8 cellular contexts compared by ENCODE assay signal in genomic region chr16:3057181-3058166, GRCh38. TPM values are rescaled to one million over a fixed set of nuclear protein-coding genes. Genes with fewer than 3 reads are reported as not detected.
DNase-seq lines count a peak whose midpoint lies in the region; ATAC-seq and TF ChIP-seq lines count a peak whose summit lies in the region.

No MANE protein-coding gene starts in this region.

- intact Hi-C loops in CD4-positive, alpha-beta memory T cell (cut with micrococcal nuclease): loop anchor here (1.0 to 2.0 kb wide), 2 partner anchors 17 to 26 kb away; no protein-coding TSS in a partner anchor
- intact Hi-C loops in dorsolateral prefrontal cortex (cut with DNase I): loop anchor here (5.0 to 10.0 kb wide), 3 partner anchors 65 to 107 kb away; no protein-coding TSS in a partner anchor

- peak overlapping the region; percentile 53 to 68 (median 63) for H3K4me3 Mint-ChIP-seq in CD4-positive, alpha-beta memory T cell

- TF ChIP-seq POLR2A in erythroblast (IDR thresholded peaks at IDR 0.05; ENCODE audit: low read length): no peak

- no peak for TF ChIP-seq CTCF in Loucy (conservative IDR thresholded peaks at IDR 0.05; ENCODE audit: low read length)
- TF ChIP-seq CTCF in dorsolateral prefrontal cortex (IDR thresholded peaks at IDR 0.05 in 54 of 56, conservative IDR thresholded peaks at IDR 0.05 in 2 of 56; ENCODE audit: low read depth in 1 of 56, partially characterized antibody in 56 of 56): no peak
- TF ChIP-seq CTCF in neural cell (IDR thresholded peaks at IDR 0.05; ENCODE audit: poor library complexity, severe bottlenecking): no peak

- H3K27ac ChIP-seq in CD4-positive, alpha-beta memory T cell (ENCODE audit: low read depth, low read length): peak overlapping the region; percentile 89
- H3K27ac ChIP-seq in dorsolateral prefrontal cortex: peak overlapping the region in 1 of 59 donors; percentile 87
- H3K27ac ChIP-seq in neural cell (ENCODE audit: low read length): no peak overlapping the region

- DNase-seq in CD4-positive, alpha-beta memory T cell: peak in 1 of 5 donors; percentile 44
- DNase-seq in dorsolateral prefrontal cortex: no peak
- no peak for DNase-seq in ureter (ENCODE audit: low spot score)
- no peak for DNase-seq in putamen (ENCODE audit: low spot score)
- no peak for DNase-seq in erythroblast (lab: John Stamatoyannopoulos, UW)

- H3K27me3 ChIP-seq in CD4-positive, alpha-beta memory T cell (ENCODE audit: insufficient read depth, low read length): no peaks in the 10 kb centered on the region
- H3K27me3 ChIP-seq in Loucy (ENCODE audit: insufficient read depth, low read length, poor library complexity, severe bottlenecking) (no peaks in the 10 kb centered on the region), dorsolateral prefrontal cortex (no peaks in the 10 kb centered on the region), neural cell (ENCODE audit: insufficient read depth, low read depth, low read length) (no peaks in the 10 kb centered on the region)

- H3K36me3 Mint-ChIP-seq in CD4-positive, alpha-beta memory T cell: peaks cover 4 to 22% of the 10 kb centered on the region in 2 donors

- no peaks in the 10 kb centered on the region for H3K9me2 ChIP-seq in Loucy (replicated peaks; ENCODE audit: low read depth, low read length)
- no peaks in the 10 kb centered on the region for H3K9me2 ChIP-seq in neural cell (ENCODE audit: insufficient read depth, low read length)

- H3K9me3 ChIP-seq in CD4-positive, alpha-beta memory T cell (ENCODE audit: control insufficient read depth in 1 of 2, low read length in 2 of 2): no peaks in the 10 kb centered on the region
- no peaks in the 10 kb centered on the region for H3K9me3 ChIP-seq in Loucy (ENCODE audit: insufficient read depth, low read depth, low read length)
- H3K9me3 ChIP-seq in neural cell (ENCODE audit: low read length): no peaks in the 10 kb centered on the region

- H3K9me3 Mint-ChIP-seq in CD4-positive, alpha-beta memory T cell: no peaks in the 10 kb centered on the region

- H3K36me3 ChIP-seq in CD4-positive, alpha-beta memory T cell (ENCODE audit: insufficient read depth, low read length): no peaks in the 10 kb centered on the region
- H3K36me3 ChIP-seq in Loucy (ENCODE audit: insufficient read depth, low read length) (no peaks in the 10 kb centered on the region), neural cell (ENCODE audit: insufficient read depth, low read length) (no peaks in the 10 kb centered on the region)

- POLR2A ChIA-PET in CD4-positive, alpha-beta memory T cell (lab: Charles Lee; ENCODE audit: partially characterized antibody): interaction anchor here (0.6 to 6.7 kb wide), 22 partner anchors 9 to 109 kb away, joined by 3 to 129 read pairs (median 12); partner anchors contain the start of genes MMP25, ZNF213 and ZSCAN10

- H3K27ac Mint-ChIP-seq in CD4-positive, alpha-beta memory T cell: peak overlapping the region; percentile 2 to 84 (median 78)

- H2AFZ ChIP-seq in Loucy (ENCODE audit: low read length): no peak overlapping the region
- no peak overlapping the region for H2AFZ ChIP-seq in neural cell (ENCODE audit: low read depth, low read length)

- CTCF ChIA-PET in CD4-positive, alpha-beta memory T cell (lab: Charles Lee; ENCODE audit: partially characterized antibody): interaction anchor here (1.0 to 13.3 kb wide), 14 partner anchors 10 to 115 kb away, joined by 3 to 362 read pairs (median 12); partner anchors contain the start of genes HCFC1R1, THOC6, ZNF213 and ZSCAN10

- H3K4me1 ChIP-seq in CD4-positive, alpha-beta memory T cell (ENCODE audit: insufficient read depth, low read length): peaks cover 63% of the 10 kb centered on the region
- H3K4me1 ChIP-seq in Loucy (ENCODE audit: insufficient read depth, low read length, poor library complexity, severe bottlenecking): peaks cover 10% of the 10 kb centered on the region

- H3K4me1 Mint-ChIP-seq in CD4-positive, alpha-beta memory T cell: peaks cover 29 to 66% (median 51%) of the 10 kb centered on the region in 4 donors

- no peak for TF ChIP-seq RAD21 in neural cell (conservative IDR thresholded peaks at IDR 0.05)

- H4K20me1 ChIP-seq in Loucy (ENCODE audit: insufficient read depth, low read length, poor library complexity, severe bottlenecking) (peaks cover 8% of the 10 kb centered on the region), neural cell (ENCODE audit: insufficient read depth) (no peaks in the 10 kb centered on the region)

- ATAC-seq in HG02571 (IDR thresholded peaks at IDR 0.05; ENCODE audit: unreplicated experiment): no peak

- H3F3A ChIP-seq in Loucy (ENCODE audit: low read depth): no peaks in the 10 kb centered on the region
- no peaks in the 10 kb centered on the region for H3F3A ChIP-seq in neural cell (ENCODE audit: insufficient read depth, low read length, poor library complexity, severe bottlenecking)

- H3K4me2 ChIP-seq in Loucy (ENCODE audit: low read depth, low read length, poor library complexity, severe bottlenecking) (peak overlapping the region; percentile 63), neural cell (ENCODE audit: low read length) (no peak overlapping the region)

- H3K27me3 Mint-ChIP-seq in CD4-positive, alpha-beta memory T cell: no peaks in the 10 kb centered on the region

- no peak for TF ChIP-seq EP300 in neural cell (conservative IDR thresholded peaks at IDR 0.05; ENCODE audit: poor library complexity, severe bottlenecking)

- H3K79me2 ChIP-seq in Loucy (ENCODE audit: insufficient read depth, low read length) (peaks cover 18% of the 10 kb centered on the region; the same call in 1 of the 2 replicates), neural cell (replicated peaks; ENCODE audit: insufficient read depth, low read length) (no peaks in the 10 kb centered on the region)

- H3K9ac ChIP-seq in Loucy (ENCODE audit: low read depth, low read length, poor library complexity, severe bottlenecking): peak overlapping the region; percentile 88
- peak overlapping the region; percentile 88 for H3K9ac ChIP-seq in neural cell (ENCODE audit: low read length)

- peak overlapping the region in 1 of 2 donors; percentile 89 for H3K4me3 ChIP-seq in CD4-positive, alpha-beta memory T cell (ENCODE audit: low read length in 2 of 2)
- H3K4me3 ChIP-seq in Loucy (ENCODE audit: low read length, poor library complexity, severe bottlenecking) (peak overlapping the region; percentile 82), dorsolateral prefrontal cortex (peak overlapping the region in 52 of 59 donors; percentile 63 to 95 (median 87)), neural cell (ENCODE audit: low read length) (peak overlapping the region; percentile 97)

TF ChIP-seq in neural cell, 6 proteins besides CTCF, POLR2A, EP300 and RAD21 (continues in another document):
- no peak for TF ChIP-seq MXI1 (conservative IDR thresholded peaks at IDR 0.05; ENCODE audit: poor library complexity, severe bottlenecking)
- no peak for TF ChIP-seq EZH2 (IDR thresholded peaks at IDR 0.05; ENCODE audit: borderline replicate concordance, insufficient read depth, low read length, poor library complexity, severe bottlenecking)

RNA-seq across cellular contexts. Expression of gene IL32, which starts 8.0 kb away (rescaled TPM):
- 100 to 1,000 TPM; 752 to 810 TPM for total RNA-seq in CD4-positive, alpha-beta memory T cell
- polyA plus RNA-seq in CD4-positive, alpha-beta memory T cell: 1,000 to 10,000 TPM; 3,111 to 3,174 TPM
- total RNA-seq in dorsolateral prefrontal cortex (10 to 100 TPM in 42 of 120 experiments, 1 to 10 TPM in 78; 1.7 to 41.8 (median 8.0) TPM), ureter (13.7 TPM)
- polyA plus RNA-seq in neural cell: not detected in 2 replicates
- not detected in 2 replicates for polyA minus RNA-seq in neural cell

RNA-seq across cellular contexts. Expression of gene MMP25, which starts 11.1 kb away (rescaled TPM):
- total RNA-seq in CD4-positive, alpha-beta memory T cell: 1 to 10 TPM; 2.9 to 3.0 TPM
- polyA plus RNA-seq in CD4-positive, alpha-beta memory T cell: under 1 TPM; 0.52 to 0.91 TPM
- 1 to 10 TPM in 38 of 120 experiments, under 1 TPM in 76, not detected in 6; 0.12 to 7.8 (median 0.77) TPM for total RNA-seq in dorsolateral prefrontal cortex
- polyA plus RNA-seq in neural cell: not detected in 2 replicates
- 0.46 TPM in 1 of 2 replicates, not detected in the other for polyA minus RNA-seq in neural cell
- 0.78 TPM for total RNA-seq in ureter

RNA-seq across cellular contexts. Expression of gene BICDL2, which starts 20.7 kb away (rescaled TPM):
- not detected for total RNA-seq in CD4-positive, alpha-beta memory T cell
- polyA plus RNA-seq in CD4-positive, alpha-beta memory T cell: not detected
- 1 to 10 TPM in 36 of 120 experiments, under 1 TPM in 81, not detected in 3; 0.25 to 2.6 (median 0.84) TPM for total RNA-seq in dorsolateral prefrontal cortex
- polyA plus RNA-seq in neural cell: 0.37 TPM in 1 of 2 replicates, not detected in the other
- not detected in 2 replicates for polyA minus RNA-seq in neural cell
- total RNA-seq in ureter: 94.3 TPM

RNA-seq across cellular contexts. Expression of gene THOC6, which starts 33.6 kb away (rescaled TPM):
- 10 to 100 TPM; 18.4 to 22.5 TPM for total RNA-seq in CD4-positive, alpha-beta memory T cell
- polyA plus RNA-seq in CD4-positive, alpha-beta memory T cell: 10 to 100 TPM; 41.4 to 48.8 TPM
- total RNA-seq in dorsolateral prefrontal cortex: 10 to 100 TPM in 31 of 120 experiments, 1 to 10 TPM in 89; 4.3 to 13.3 (median 8.8) TPM
- 11.4 and 23.0 TPM in 2 replicates for polyA plus RNA-seq in neural cell
- 5.1 and 5.7 TPM in 2 replicates for polyA minus RNA-seq in neural cell
- total RNA-seq in ureter: 29.8 TPM

RNA-seq across cellular contexts. Expression of gene HCFC1R1, which starts 33.7 kb away (rescaled TPM):
- 10 to 100 TPM; 16.0 to 18.0 TPM for total RNA-seq in CD4-positive, alpha-beta memory T cell
- polyA plus RNA-seq in CD4-positive, alpha-beta memory T cell: 10 to 100 TPM; 18.5 to 23.8 TPM
- total RNA-seq in dorsolateral prefrontal cortex (100 to 1,000 TPM in 12 of 120 experiments, 10 to 100 TPM in 108; 50.9 to 124 (median 83.2) TPM), ureter (46.3 TPM)
- polyA plus RNA-seq in neural cell: 19.0 and 23.7 TPM in 2 replicates
- polyA minus RNA-seq in neural cell: 6.3 and 7.1 TPM in 2 replicates

Comparison
In these comparisons a context has a peak if more than half of its experiments do, and no peak if none do; other contexts are left out.
1. RNA of gene IL32, which starts 8.0 kb away (total RNA-seq): 752 to 810 TPM in CD4-positive, alpha-beta memory T cell; 13.7 TPM in ureter (single experiment) and 1.7 to 41.8 TPM in dorsolateral prefrontal cortex; every median in the first group is over 10 times any median in the second.
2. RNA of gene BICDL2, which starts 20.7 kb away (total RNA-seq): 94.3 TPM in ureter (single experiment); 0.25 to 2.6 TPM in dorsolateral prefrontal cortex and not detected in CD4-positive, alpha-beta memory T cell; every median in the first group is over 10 times any median in the second.